Comparison of ENCODE assay signal across 12 cellular contexts in genomic region chr1:46406881-46407608, GRCh38. TPM values are rescaled to one million over a fixed set of nuclear protein-coding genes. Genes with fewer than 3 reads are reported as not detected.
DNase-seq lines count a peak whose midpoint lies in the region; ATAC-seq and TF ChIP-seq lines count a peak whose summit lies in the region.
"Had no signal": no experiment of that assay in that cellular context is flagged by ENCODE, and none has a peak within 500 bp of the region (broad histone marks: within the 10 kb centered on the region; RNA-seq: fewer than 3 reads in every experiment).

No MANE protein-coding gene starts in this region.

- peak overlapping the region in 6 of 7 donors; percentile 9 to 79 (median 60) for H3K27ac Mint-ChIP-seq in CD4-positive, alpha-beta memory T cell
- no peak overlapping the region for H3K27ac Mint-ChIP-seq in activated CD4-positive, alpha-beta T cell treated with anti-CD3 and anti-CD28 coated beads for 36 hours
- H3K27ac Mint-ChIP-seq: activated naive CD4-positive, alpha-beta T cell treated with anti-CD3 and anti-CD28 coated beads, Interleukin-2, amount 10 ng/mL, durations not matched to agents 7 days and 5 days had no signal

- CTCF ChIA-PET in CD4-positive, alpha-beta memory T cell (lab: Charles Lee; ENCODE audit: partially characterized antibody) = interaction anchor here (0.6 to 7.4 kb wide), 10 partner anchors 9 to 178 kb away, joined by 3 to 39 read pairs (median 5); no protein-coding TSS in a partner anchor
- CTCF ChIA-PET in activated CD4-positive, alpha-beta T cell treated with anti-CD3 and anti-CD28 coated beads for 36 hours (lab: Charles Lee) = interaction anchor here (0.7 to 1.3 kb wide), 7 partner anchors 14 to 340 kb away, joined by 3 to 5 read pairs (median 4); no protein-coding TSS in a partner anchor

- H3K9me3 Mint-ChIP-seq in CD4-positive, alpha-beta memory T cell = no peaks in the 10 kb centered on the region
- H3K9me3 Mint-ChIP-seq in activated CD4-positive, alpha-beta T cell treated with anti-CD3 and anti-CD28 coated beads for 36 hours (ENCODE audit: low read depth) = no peaks in the 10 kb centered on the region
- H3K9me3 Mint-ChIP-seq: activated naive CD4-positive, alpha-beta T cell treated with anti-CD3 and anti-CD28 coated beads, Interleukin-2, amount 10 ng/mL, durations not matched to agents 7 days and 5 days had no signal

- no peak for TF ChIP-seq POLR2A in esophagus muscularis mucosa (IDR thresholded peaks at IDR 0.05; ENCODE audit: low read depth)

- no peaks in the 10 kb centered on the region for H3K27me3 ChIP-seq in CD4-positive, alpha-beta memory T cell (ENCODE audit: insufficient read depth, low read length)
- no peaks in the 10 kb centered on the region for H3K27me3 ChIP-seq in esophagus muscularis mucosa
- H3K27me3 ChIP-seq in psoas muscle (ENCODE audit: insufficient read depth in 3 of 3, low read length in 2 of 3) = no peaks in the 10 kb centered on the region
- no peaks in the 10 kb centered on the region for H3K27me3 ChIP-seq in effector memory CD4-positive, alpha-beta T cell (replicated peaks; ENCODE audit: control insufficient read depth, insufficient read depth, low read length, poor library complexity, severe bottlenecking)

- H3K4me1 ChIP-seq in CD4-positive, alpha-beta memory T cell (ENCODE audit: insufficient read depth, low read length) = peaks cover 16% of the 10 kb centered on the region
- peaks cover 14 to 27% (median 23%) of the 10 kb centered on the region in 4 donors for H3K4me1 ChIP-seq in esophagus muscularis mucosa
- peaks cover 10% of the 10 kb centered on the region for H3K4me1 ChIP-seq in psoas muscle
- H3K4me1 ChIP-seq in effector memory CD4-positive, alpha-beta T cell (ENCODE audit: control insufficient read depth, insufficient read depth, low read length, poor library complexity, severe bottlenecking) = peaks cover 2% of the 10 kb centered on the region

- no peaks in the 10 kb centered on the region for H3K27me3 Mint-ChIP-seq in CD4-positive, alpha-beta memory T cell
- H3K27me3 Mint-ChIP-seq in activated CD4-positive, alpha-beta T cell treated with anti-CD3 and anti-CD28 coated beads for 36 hours = no peaks in the 10 kb centered on the region
- H3K27me3 Mint-ChIP-seq: activated naive CD4-positive, alpha-beta T cell treated with anti-CD3 and anti-CD28 coated beads, Interleukin-2, amount 10 ng/mL, durations not matched to agents 7 days and 5 days had no signal

- TF ChIP-seq EP300 in esophagus muscularis mucosa (IDR thresholded peaks at IDR 0.05) = no peak

- POLR2A ChIA-PET in CD4-positive, alpha-beta memory T cell (lab: Charles Lee; ENCODE audit: partially characterized antibody) = interaction anchor here (1.0 kb wide), 1 partner anchor 15 kb away, joined by 3 read pairs; no protein-coding TSS in a partner anchor
- POLR2A ChIA-PET in activated CD4-positive, alpha-beta T cell treated with anti-CD3 and anti-CD28 coated beads for 36 hours (lab: Charles Lee) = no interaction called here

- 64% methylated on average over 12 of the region's 13 CpGs for WGBS in esophagus muscularis mucosa
- 61 to 64% (median 64%) methylated on average over 13 of the region's 13 CpGs for WGBS in psoas muscle, 3 donors

- no peaks in the 10 kb centered on the region for H3K36me3 ChIP-seq in CD4-positive, alpha-beta memory T cell (ENCODE audit: insufficient read depth, low read length)
- H3K36me3 ChIP-seq in esophagus muscularis mucosa (peaks cover 0 to 14% (median 6%) of the 10 kb centered on the region in 4 donors), psoas muscle (ENCODE audit: insufficient read depth in 1 of 2, low read depth in 1 of 2) (peaks cover 0 to 30% of the 10 kb centered on the region in 2 donors)
- H3K36me3 ChIP-seq in effector memory CD4-positive, alpha-beta T cell (ENCODE audit: control insufficient read depth, insufficient read depth, low read length) = no peaks in the 10 kb centered on the region

- H3K4me3 Mint-ChIP-seq in CD4-positive, alpha-beta memory T cell = peak overlapping the region in 3 of 8 donors; percentile 38 to 58 (median 41)
- no peak overlapping the region for H3K4me3 Mint-ChIP-seq in activated CD4-positive, alpha-beta T cell treated with anti-CD3 and anti-CD28 coated beads for 36 hours
- H3K4me3 Mint-ChIP-seq: activated naive CD4-positive, alpha-beta T cell treated with anti-CD3 and anti-CD28 coated beads, Interleukin-2, amount 10 ng/mL, durations not matched to agents 7 days and 5 days had no signal

- H3K27ac ChIP-seq in CD4-positive, alpha-beta memory T cell (ENCODE audit: low read depth, low read length) = no peak overlapping the region
- H3K27ac ChIP-seq in esophagus muscularis mucosa (replicated peaks in 1 of 4) (no peak overlapping the region), psoas muscle (no peak overlapping the region)
- no peak overlapping the region for H3K27ac ChIP-seq in effector memory CD4-positive, alpha-beta T cell (ENCODE audit: insufficient read depth, low read length, poor library complexity, severe bottlenecking)

- intact Hi-C loops in CD4-positive, alpha-beta memory T cell (cut with micrococcal nuclease) = loop anchor here (1.0 to 2.0 kb wide), 2 partner anchors 121 to 318 kb away; no protein-coding TSS in a partner anchor
- intact Hi-C loops in esophagus muscularis mucosa (cut with DNase I) (loop anchor here (2.0 kb wide), 1 partner anchor 126 kb away; no protein-coding TSS in a partner anchor), psoas muscle (cut with DNase I) (loop anchor here (1.0 to 5.0 kb wide), 2 partner anchors 121 to 140 kb away; no protein-coding TSS in a partner anchor)
- intact Hi-C loops in activated CD4-positive, alpha-beta T cell treated with anti-CD3 and anti-CD28 coated beads for 36 hours (cut with DNase I, micrococcal nuclease) = loop anchor here (1.0 to 5.0 kb wide), 3 partner anchors 35 to 320 kb away; no protein-coding TSS in a partner anchor

- H3K9me3 ChIP-seq in CD4-positive, alpha-beta memory T cell (ENCODE audit: control insufficient read depth in 1 of 2, low read length in 2 of 2) = no peaks in the 10 kb centered on the region
- H3K9me3 ChIP-seq in esophagus muscularis mucosa (no peaks in the 10 kb centered on the region), psoas muscle (no peaks in the 10 kb centered on the region)
- H3K9me3 ChIP-seq in effector memory CD4-positive, alpha-beta T cell (ENCODE audit: control insufficient read depth, low read length) = no peaks in the 10 kb centered on the region
- H3K9me3 ChIP-seq: prostate gland had no signal

- H3K36me3 Mint-ChIP-seq in CD4-positive, alpha-beta memory T cell = peaks cover 0 to 3% of the 10 kb centered on the region in 2 donors
- no peaks in the 10 kb centered on the region for H3K36me3 Mint-ChIP-seq in activated CD4-positive, alpha-beta T cell treated with anti-CD3 and anti-CD28 coated beads for 36 hours (ENCODE audit: low read depth)
- H3K36me3 Mint-ChIP-seq: activated naive CD4-positive, alpha-beta T cell treated with anti-CD3 and anti-CD28 coated beads, Interleukin-2, amount 10 ng/mL, durations not matched to agents 7 days and 5 days had no signal

- no peak overlapping the region for H3K4me3 ChIP-seq in CD4-positive, alpha-beta memory T cell (ENCODE audit: low read length in 2 of 2)
- H3K4me3 ChIP-seq in esophagus muscularis mucosa (peak overlapping the region; percentile 30 to 43 (median 37)), psoas muscle (peak overlapping the region; percentile 47)
- H3K4me3 ChIP-seq in effector memory CD4-positive, alpha-beta T cell (ENCODE audit: insufficient read depth, low read depth, low read length, poor library complexity, severe bottlenecking) = no peak overlapping the region
- H3K4me3 ChIP-seq: GM12878, prostate gland had no signal

- no peak for DNase-seq in CD4-positive, alpha-beta memory T cell
- DNase-seq in SK-N-DZ (ENCODE audit: low spot score) (peak; percentile 30), esophagus muscularis mucosa (ENCODE audit: extremely low spot score) (no peak), psoas muscle (no peak), RKO (ENCODE audit: low spot score) (no peak), NOMO-1 (lab: John Stamatoyannopoulos, UW; ENCODE audit: unreplicated experiment in 2 of 2) (no peak)
- DNase-seq in activated CD4-positive, alpha-beta T cell treated with anti-CD3 and anti-CD28 coated beads for 36 hours = no peak
- no peak for DNase-seq in effector memory CD4-positive, alpha-beta T cell
- DNase-seq: SIG-M5 had no signal

- ATAC-seq in psoas muscle = no peak
- ATAC-seq in activated CD4-positive, alpha-beta T cell treated with anti-CD3 and anti-CD28 coated beads for 36 hours = no peak

- peaks cover 4 to 8% (median 7%) of the 10 kb centered on the region in 4 donors for H3K4me1 Mint-ChIP-seq in CD4-positive, alpha-beta memory T cell
- H3K4me1 Mint-ChIP-seq in activated CD4-positive, alpha-beta T cell treated with anti-CD3 and anti-CD28 coated beads for 36 hours = no peaks in the 10 kb centered on the region
- H3K4me1 Mint-ChIP-seq: activated naive CD4-positive, alpha-beta T cell treated with anti-CD3 and anti-CD28 coated beads, Interleukin-2, amount 10 ng/mL, durations not matched to agents 7 days and 5 days had no signal

- TF ChIP-seq CTCF in esophagus muscularis mucosa (IDR thresholded peaks at IDR 0.05) (no peak), psoas muscle (IDR thresholded peaks at IDR 0.05) (no peak)

RNA-seq across cellular contexts. Expression of gene FAAH, which starts 12.9 kb away (rescaled TPM):
- total RNA-seq in CD4-positive, alpha-beta memory T cell = 10 to 100 TPM in 1 of 2 experiments, 1 to 10 TPM in 1; 7.7 to 10.7 TPM
- polyA plus RNA-seq in CD4-positive, alpha-beta memory T cell = 1 to 10 TPM; 2.0 to 4.2 TPM
- 0.26 and 0.44 TPM in 2 replicates for polyA plus RNA-seq in SK-N-DZ (2014; cell fraction: cytosol; rRNA removed)
- polyA plus RNA-seq in SK-N-DZ (2014; cell fraction: nucleus; rRNA removed) = 18.7 and 29.9 TPM in 2 replicates
- total RNA-seq in esophagus muscularis mucosa (10 to 100 TPM in 1 of 4 donors, 1 to 10 TPM in 3; 3.7 to 10.6 (median 8.4) TPM), psoas muscle (10 to 100 TPM in 1 of 4 donors, 1 to 10 TPM in 3; 5.0 to 11.0 (median 7.6) TPM)
- polyA plus RNA-seq in psoas muscle = 1 to 10 TPM; 1.6 to 5.7 (median 5.1) TPM
- total RNA-seq in activated CD4-positive, alpha-beta T cell treated with anti-CD3 and anti-CD28 coated beads for 36 hours = 1 to 10 TPM; 5.3 to 7.5 TPM

Comparison
In these comparisons a context has a peak if more than half of its experiments do, and no peak if none do; other contexts are left out.
1. H3K4me3 ChIP-seq: peak in esophagus muscularis mucosa (4 of 4) and psoas muscle (single experiment); none in CD4-positive, alpha-beta memory T cell (0 of 2) and effector memory CD4-positive, alpha-beta T cell (single experiment).